Comparison of ENCODE assay signal across 8 cellular contexts in the genomic region with DNA sequence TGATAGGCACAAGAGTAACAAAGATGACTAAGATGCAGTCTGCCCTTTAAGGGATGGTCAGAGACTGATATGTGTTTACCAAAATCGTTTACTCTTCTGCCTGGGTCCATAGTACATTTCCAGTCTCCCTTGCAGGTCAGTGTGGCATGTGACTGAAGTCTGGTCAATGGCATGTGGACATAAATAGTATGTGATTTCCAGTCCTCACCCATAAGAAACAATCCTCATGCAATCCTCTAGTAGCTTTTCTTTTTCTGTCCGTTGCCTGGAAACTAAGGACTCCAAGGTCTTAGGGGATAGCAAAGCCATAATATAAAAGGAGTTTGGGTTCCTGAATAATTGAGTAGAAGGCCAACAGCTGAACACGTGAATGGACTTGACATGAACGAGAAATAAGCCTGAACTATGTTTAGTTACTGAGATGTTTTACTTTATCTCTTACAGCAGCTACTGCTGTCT. TPM values are rescaled to one million over a fixed set of nuclear protein-coding genes. Genes with fewer than 3 reads are reported as not detected.
DNase-seq lines count a peak whose midpoint lies in the region; ATAC-seq and TF ChIP-seq lines count a peak whose summit lies in the region.

No MANE protein-coding gene starts in this region.

- H3K27ac ChIP-seq in SJCRH30, result peak overlapping the region; percentile 87; the same call in 1 of the 2 replicates
- peak overlapping the region in 1 of 2 donors; percentile 90 for H3K27ac ChIP-seq in esophagus (ENCODE audit: low read depth in 2 of 2, low read length in 1 of 2)

- DNase-seq in D341Med (ENCODE audit: low spot score), result peak; percentile 28
- DNase-seq in SJCRH30, result peak in 1 of 2 experiments; percentile 20
- DNase-seq in osteocyte (ENCODE audit: extremely low spot score, unreplicated experiment), result no peak
- no peak for DNase-seq in activated gamma-delta T cell (lab: John Stamatoyannopoulos, UW)
- DNase-seq in T-helper 9 cell, result no peak

- peak overlapping the region; percentile 95 for H3K4me3 Mint-ChIP-seq in osteocyte (ENCODE audit: unreplicated experiment)

- H3K4me1 ChIP-seq in SJCRH30 (peaks cover 4% of the 10 kb centered on the region; the same call in 1 of the 2 replicates), esophagus (ENCODE audit: control insufficient read depth in 2 of 2, insufficient read depth in 2 of 2, low read length in 1 of 2) (no peaks in the 10 kb centered on the region)

- H3K36me3 ChIP-seq in SJCRH30, result peaks cover 4% of the 10 kb centered on the region; the same call in 1 of the 2 replicates
- no peaks in the 10 kb centered on the region for H3K36me3 ChIP-seq in esophagus (ENCODE audit: control insufficient read depth in 2 of 2, insufficient read depth in 2 of 2, low read length in 1 of 2)

- WGBS in esophagus, 2 donors, result 11 to 17% methylated on average over 4 of the region's 4 CpGs

- TF ChIP-seq CTCF in osteocyte (IDR thresholded peaks at IDR 0.05), result no peak

- H3K4me3 ChIP-seq in SJCRH30, result peak overlapping the region; percentile 96
- H3K4me3 ChIP-seq in esophagus (ENCODE audit: low read depth in 1 of 2, low read length in 2 of 2), result peak overlapping the region; percentile 66 to 82

- peak overlapping the region; percentile 95 for H3K27ac Mint-ChIP-seq in osteocyte (ENCODE audit: unreplicated experiment)

- H3K27me3 ChIP-seq in SJCRH30, result no peaks in the 10 kb centered on the region
- no peaks in the 10 kb centered on the region for H3K27me3 ChIP-seq in esophagus (ENCODE audit: control insufficient read depth in 1 of 2, insufficient read depth in 2 of 2, low read length in 2 of 2)

- no peaks in the 10 kb centered on the region for H3K27me3 Mint-ChIP-seq in osteocyte (ENCODE audit: unreplicated experiment)

- H3K4me1 Mint-ChIP-seq in osteocyte (ENCODE audit: unreplicated experiment), result peaks cover 35% of the 10 kb centered on the region

- no peaks in the 10 kb centered on the region for H3K9me3 Mint-ChIP-seq in osteocyte (ENCODE audit: unreplicated experiment)

- ATAC-seq in GM21515 (IDR thresholded peaks at IDR 0.05; ENCODE audit: unreplicated experiment) (peak; percentile 0), GM21423 (IDR thresholded peaks at IDR 0.05; ENCODE audit: unreplicated experiment) (no peak)

- H3K9me3 ChIP-seq in SJCRH30 (replicated peaks) (no peaks in the 10 kb centered on the region), esophagus (ENCODE audit: control insufficient read depth in 2 of 2, insufficient read depth in 1 of 2, low read depth in 1 of 2, low read length in 1 of 2) (no peaks in the 10 kb centered on the region)

- peaks cover 7% of the 10 kb centered on the region for H3K36me3 Mint-ChIP-seq in osteocyte (ENCODE audit: unreplicated experiment)

RNA-seq across cellular contexts. Expression of gene SLC9B2, which starts 1.1 kb away (rescaled TPM):
- 16.8 and 20.6 TPM in 2 replicates for total RNA-seq in SJCRH30 (2014; rRNA removed; shearing (Covaris generic))
- polyA plus RNA-seq in esophagus, result 1 to 10 TPM; 1.8 to 6.5 TPM
- total RNA-seq in osteocyte, result 19.9 and 21.6 TPM in 2 replicates

RNA-seq across cellular contexts. Expression of gene BDH2, which starts 24.2 kb away (rescaled TPM):
- total RNA-seq in SJCRH30 (2014; rRNA removed; shearing (Covaris generic)), result 98.9 and 109 TPM in 2 replicates
- 10 to 100 TPM; 16.9 to 29.6 TPM for polyA plus RNA-seq in esophagus
- total RNA-seq in osteocyte, result 55.9 and 60.0 TPM in 2 replicates

RNA-seq across cellular contexts. Expression of gene SLC9B1, which starts 56.0 kb away (rescaled TPM):
- 0.22 and 0.91 TPM in 2 replicates for total RNA-seq in SJCRH30 (2014; rRNA removed; shearing (Covaris generic))
- under 1 TPM; 0.08 to 0.18 TPM for polyA plus RNA-seq in esophagus
- 1.0 and 1.8 TPM in 2 replicates for total RNA-seq in osteocyte
